In genomic region chr10:12807096-12807755, GRCh38 we compare ENCODE assay signal across 20 cellular contexts.
DNase-seq lines count a peak whose midpoint lies in the region; ATAC-seq, FAIRE-seq and TF ChIP-seq lines count a peak whose summit lies in the region.
"Had no signal": no experiment of that assay in that cellular context is flagged by ENCODE, and none has a peak within 500 bp of the region (broad histone marks: within the 10 kb centered on the region; RNA-seq: fewer than 3 reads in every experiment).

No MANE protein-coding gene starts in this region.

- peak overlapping the region; percentile 34 for H3K27ac Mint-ChIP-seq in mesothelial cell of epicardium
- H3K27ac Mint-ChIP-seq: B cell; CD4-positive, alpha-beta T cell; GM23338 had no signal

- no peaks in the 10 kb centered on the region for H3K9me3 ChIP-seq in A549
- H3K9me3 ChIP-seq in sigmoid colon = no peaks in the 10 kb centered on the region
- no peaks in the 10 kb centered on the region for H3K9me3 ChIP-seq in tibial artery

- FAIRE-seq in A549 (lab: Jason Lieb, UNC) (no peak), H54 (lab: Jason Lieb, UNC) (no peak)
- FAIRE-seq: D721Med had no signal

- in situ Hi-C loops in G401 (cut with HindIII; ENCODE audit: low sequenced_read_pairs) = no loop called here

- TF ChIP-seq CTCF in A549 (IDR thresholded peaks at IDR 0.05) (no peak), mesothelial cell of epicardium (IDR thresholded peaks at IDR 0.05; ENCODE audit: unreplicated experiment) (no peak), sigmoid colon (IDR thresholded peaks at IDR 0.05) (no peak), tibial artery (IDR thresholded peaks at IDR 0.05) (no peak)

- no peak overlapping the region for H3K4me3 Mint-ChIP-seq in mesothelial cell of epicardium
- H3K4me3 Mint-ChIP-seq: B cell; CD4-positive, alpha-beta T cell; GM23338 had no signal

- 81% methylated on average over 10 of the region's 10 CpGs for WGBS in A549 (ENCODE audit: missing lambda C conversion rate)
- 62 to 89% methylated on average over 10 of the region's 10 CpGs for WGBS in sigmoid colon, 2 donors

- H3K36me3 ChIP-seq in sigmoid colon (no peaks in the 10 kb centered on the region), tibial artery (no peaks in the 10 kb centered on the region)

- intact Hi-C loops in sigmoid colon (cut with DNase I) (no loop called here), tibial artery (cut with DNase I; ENCODE audit: low total_unique reads) (no loop called here)

- H3K27ac ChIP-seq in A549 (no peak overlapping the region), sigmoid colon (no peak overlapping the region), tibial artery (no peak overlapping the region)
- H3K27ac ChIP-seq: HL-60 had no signal

- ATAC-seq in A549 = peak; percentile 28 to 30; a peak in 2 of 6 replicates
- ATAC-seq: PC-3 had no signal

- DNase-seq in A549 (ENCODE audit: low read depth in 1 of 2, low spot score in 1 of 2) (no peak), G401 (ENCODE audit: low spot score) (peak; percentile 52), cerebellar cortex (ENCODE audit: low spot score) (peak; percentile 42), mesothelial cell of epicardium (ENCODE audit: low spot score in 2 of 2, unreplicated experiment in 2 of 2) (no peak), sigmoid colon (no peak), H54 (ENCODE audit: insufficient read length, low spot score) (no peak), tibial artery (no peak), T-helper 9 cell (no peak)
- DNase-seq: CD4-positive, alpha-beta T cell; KBM-7; NCI-H1048; NCI-H1694 treated with DMSO at 0.1 percent for 48 hours; NCI-H2227 treated with DMSO at 0.1 percent for 48 hours; NCI-H524 treated with DMSO at 0.1 percent for 48 hours; NK-92 treated with Interleukin-12 subunit alpha and Interleukin-12 subunit beta, amount 100 ng/mL, for 24 hours; PC-3 had no signal

- H3K4me1 Mint-ChIP-seq in mesothelial cell of epicardium = peaks cover 12% of the 10 kb centered on the region
- H3K4me1 Mint-ChIP-seq: B cell, GM23338 had no signal

- H3K36me3 Mint-ChIP-seq in mesothelial cell of epicardium = no peaks in the 10 kb centered on the region

- TF ChIP-seq RAD21 in A549 (conservative IDR thresholded peaks at IDR 0.05 in 1 of 2, IDR thresholded peaks at IDR 0.05 in 1 of 2) = no peak

- TF ChIP-seq EP300 in A549 (IDR thresholded peaks at IDR 0.05) = no peak
- no peak for TF ChIP-seq EP300 in sigmoid colon (IDR thresholded peaks at IDR 0.05)

- H3K4me3 ChIP-seq in A549 (no peak overlapping the region), sigmoid colon (no peak overlapping the region), tibial artery (no peak overlapping the region)
- H3K4me3 ChIP-seq: GM23338 had no signal

- H3K27me3 ChIP-seq in sigmoid colon (no peaks in the 10 kb centered on the region), tibial artery (no peaks in the 10 kb centered on the region)

- H3K9me3 Mint-ChIP-seq in mesothelial cell of epicardium = peaks cover 7% of the 10 kb centered on the region
- H3K9me3 Mint-ChIP-seq: CD4-positive, alpha-beta T cell; GM23338 had no signal

- POLR2A ChIA-PET in A549 (lab: Yijun Ruan, JAX) = no interaction called here

- H3K4me2 ChIP-seq in A549 = no peak overlapping the region
- H3K4me2 ChIP-seq: GM23338 had no signal

- TF ChIP-seq POLR2A in A549 (IDR thresholded peaks at IDR 0.05; ENCODE audit: low read length) = no peak
- no peak for TF ChIP-seq POLR2A in sigmoid colon (IDR thresholded peaks at IDR 0.05)
- no peak for TF ChIP-seq POLR2A in H54 (IDR thresholded peaks at IDR 0.05; ENCODE audit: low read depth, low read length)

- no peaks in the 10 kb centered on the region for H3K4me1 ChIP-seq in A549
- no peaks in the 10 kb centered on the region for H3K4me1 ChIP-seq in sigmoid colon
- H3K4me1 ChIP-seq in tibial artery = peaks cover 0 to 15% (median 1%) of the 10 kb centered on the region in 4 donors

- H3K27me3 Mint-ChIP-seq in mesothelial cell of epicardium (ENCODE audit: low read depth) = no peaks in the 10 kb centered on the region
- H3K27me3 Mint-ChIP-seq: B cell; CD4-positive, alpha-beta T cell had no signal

- CTCF ChIA-PET in A549 (lab: Yijun Ruan, JAX) = interaction anchor here (1.1 to 1.8 kb wide), 4 partner anchors 25 to 117 kb away, joined by 3 to 7 read pairs (median 4); no protein-coding TSS in a partner anchor

TF ChIP-seq in A549, 52 proteins besides CTCF, POLR2A, EP300 and RAD21:
- no peak for TF ChIP-seq CBX8 (IDR thresholded peaks at IDR 0.05)
- TF ChIP-seq NPAS2 (CRISPR knock-in tag; IDR thresholded peaks at IDR 0.05; ENCODE audit: borderline replicate concordance) = no peak
- TF ChIP-seq TFCP2L1 (CRISPR knock-in tag; IDR thresholded peaks at IDR 0.05) = no peak
- TF ChIP-seq ZNF302 (CRISPR knock-in tag; IDR thresholded peaks at IDR 0.05) = no peak
- no peak for TF ChIP-seq REST (IDR thresholded peaks at IDR 0.05)
- no peak for TF ChIP-seq ZFP36 (IDR thresholded peaks at IDR 0.05; ENCODE audit: borderline replicate concordance, partially characterized antibody)
- TF ChIP-seq KDM1A (IDR thresholded peaks at IDR 0.05; ENCODE audit: low read depth) = no peak
- TF ChIP-seq RFX5 (IDR thresholded peaks at IDR 0.05) = no peak
TF ChIP-seq in A549: peak in this region for 0.

Comparison
In these comparisons a context has a peak if more than half of its experiments do, and no peak if none do; other contexts are left out.
1. DNase-seq: peak in G401 (single experiment) and cerebellar cortex (single experiment); none in A549 (0 of 2), mesothelial cell of epicardium (0 of 2), sigmoid colon (single experiment), H54 (single experiment), tibial artery (0 of 2) and T-helper 9 cell (single experiment).